ENCODE assay signal across 8 cellular contexts in the genomic region with DNA sequence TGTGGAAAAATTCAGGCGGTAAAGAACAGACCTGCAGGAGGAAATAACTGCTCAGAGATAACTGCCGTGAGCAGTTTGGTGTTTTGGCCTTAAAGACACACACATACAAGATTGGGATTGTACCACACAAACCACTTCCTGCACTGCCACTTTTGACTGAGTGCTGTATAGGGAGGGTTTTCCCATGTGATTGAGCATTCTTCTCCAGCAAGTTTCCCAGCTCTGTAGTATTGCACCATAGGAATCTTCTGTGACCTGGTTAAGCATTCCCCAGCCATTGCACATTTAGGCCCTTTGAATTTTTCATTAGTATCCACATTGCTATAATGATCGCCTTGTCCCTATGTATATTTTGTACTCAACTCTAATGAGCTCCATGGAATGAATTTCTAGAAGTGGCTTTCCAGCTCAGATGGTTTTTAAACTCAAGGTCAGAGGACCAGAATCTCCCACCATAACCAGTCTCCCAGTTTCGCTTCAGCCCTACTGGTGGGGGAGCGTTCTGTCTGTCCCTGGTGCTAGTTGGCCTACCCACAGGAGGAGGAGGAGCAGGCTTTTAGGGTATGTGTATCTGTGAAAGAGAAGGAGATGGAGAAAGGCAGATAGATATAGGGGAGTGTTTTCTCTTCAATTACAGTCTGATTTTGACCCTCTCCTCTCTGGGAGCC. TPM values are rescaled to one million over a fixed set of nuclear protein-coding genes. Genes with fewer than 3 reads are reported as not detected.
DNase-seq lines count a peak whose midpoint lies in the region; ATAC-seq lines count a peak whose summit lies in the region.

No MANE protein-coding gene starts in this region.

- intact Hi-C loops in activated T-helper 1 cell treated with anti-CD3 and anti-CD28 coated beads, Interleukin-12 subunit alpha, Interleukin-12 subunit beta, Interleukin-2, Interleukin-4 antibody, amounts not matched to agents 30 ng/mL and 10 ng/mL and 1 ng/mL, durations not matched to agents 14 hours and 24 hours and 36 hours (cut with micrococcal nuclease), result loop anchor here (1.0 to 2.0 kb wide), 5 partner anchors 9 to 288 kb away; a partner anchor contains a TSS

- no peaks in the 10 kb centered on the region for H3K9me3 Mint-ChIP-seq in activated T-helper 1 cell treated with anti-CD3 and anti-CD28 coated beads, Interleukin-12 subunit alpha, Interleukin-12 subunit beta, Interleukin-2, Interleukin-4 antibody, amounts not matched to agents 30 ng/mL and 10 ng/mL and 1 ng/mL, durations not matched to agents 14 hours and 24 hours and 36 hours

- DNase-seq in HK-2 (ENCODE audit: unreplicated experiment), result peak; percentile 36
- peak; percentile 52 for DNase-seq in activated T-helper 1 cell treated with anti-CD3 and anti-CD28 coated beads, Interleukin-12 subunit alpha, Interleukin-12 subunit beta, Interleukin-2, Interleukin-4 antibody, amounts not matched to agents 30 ng/mL and 10 ng/mL and 1 ng/mL, durations not matched to agents 14 hours and 24 hours and 36 hours (ENCODE audit: low spot score)
- DNase-seq in kidney glomerular epithelial cell (lab: John Stamatoyannopoulos, UW), result peak; percentile 91
- no peak for DNase-seq in NCI-H2107 (lab: John Stamatoyannopoulos, UW)
- DNase-seq in NCI-H2081 treated with DMSO at 0.1 percent for 48 hours (lab: John Stamatoyannopoulos, UW), result no peak
- no peak for DNase-seq in DMS 273 treated with DMSO at 0.1 percent for 48 hours (lab: John Stamatoyannopoulos, UW)

- peak overlapping the region; percentile 82 for H3K4me3 Mint-ChIP-seq in activated T-helper 1 cell treated with anti-CD3 and anti-CD28 coated beads, Interleukin-12 subunit alpha, Interleukin-12 subunit beta, Interleukin-2, Interleukin-4 antibody, amounts not matched to agents 30 ng/mL and 10 ng/mL and 1 ng/mL, durations not matched to agents 14 hours and 24 hours and 36 hours

- ATAC-seq in GM18907 (IDR thresholded peaks at IDR 0.05; ENCODE audit: unreplicated experiment), result peak; percentile 59
- ATAC-seq in GM18517 (IDR thresholded peaks at IDR 0.05; ENCODE audit: unreplicated experiment), result no peak

- H3K36me3 Mint-ChIP-seq in activated T-helper 1 cell treated with anti-CD3 and anti-CD28 coated beads, Interleukin-12 subunit alpha, Interleukin-12 subunit beta, Interleukin-2, Interleukin-4 antibody, amounts not matched to agents 30 ng/mL and 10 ng/mL and 1 ng/mL, durations not matched to agents 14 hours and 24 hours and 36 hours (ENCODE audit: low read depth), result peaks cover 68% of the 10 kb centered on the region

- peaks cover 91% of the 10 kb centered on the region for H3K4me1 Mint-ChIP-seq in activated T-helper 1 cell treated with anti-CD3 and anti-CD28 coated beads, Interleukin-12 subunit alpha, Interleukin-12 subunit beta, Interleukin-2, Interleukin-4 antibody, amounts not matched to agents 30 ng/mL and 10 ng/mL and 1 ng/mL, durations not matched to agents 14 hours and 24 hours and 36 hours (ENCODE audit: low read depth)

- H3K27me3 Mint-ChIP-seq in activated T-helper 1 cell treated with anti-CD3 and anti-CD28 coated beads, Interleukin-12 subunit alpha, Interleukin-12 subunit beta, Interleukin-2, Interleukin-4 antibody, amounts not matched to agents 30 ng/mL and 10 ng/mL and 1 ng/mL, durations not matched to agents 14 hours and 24 hours and 36 hours (ENCODE audit: insufficient read depth), result no peaks in the 10 kb centered on the region

- H3K27ac Mint-ChIP-seq in activated T-helper 1 cell treated with anti-CD3 and anti-CD28 coated beads, Interleukin-12 subunit alpha, Interleukin-12 subunit beta, Interleukin-2, Interleukin-4 antibody, amounts not matched to agents 30 ng/mL and 10 ng/mL and 1 ng/mL, durations not matched to agents 14 hours and 24 hours and 36 hours, result peak overlapping the region; percentile 96

RNA-seq across cellular contexts. Expression of a gene that starts 9.3 kb away (rescaled TPM):
- 499 and 500 TPM in 2 replicates for total RNA-seq in activated T-helper 1 cell treated with anti-CD3 and anti-CD28 coated beads, Interleukin-12 subunit alpha, Interleukin-12 subunit beta, Interleukin-2, Interleukin-4 antibody, amounts not matched to agents 30 ng/mL and 10 ng/mL and 1 ng/mL, durations not matched to agents 14 hours and 24 hours and 36 hours

Comparison
In these comparisons a context has a peak if more than half of its experiments do, and no peak if none do; other contexts are left out.
1. DNase-seq: peak in HK-2 (single experiment), activated T-helper 1 cell treated with anti-CD3 and anti-CD28 coated beads, Interleukin-12 subunit alpha, Interleukin-12 subunit beta, Interleukin-2, Interleukin-4 antibody, amounts not matched to agents 30 ng/mL and 10 ng/mL and 1 ng/mL, durations not matched to agents 14 hours and 24 hours and 36 hours (single experiment) and kidney glomerular epithelial cell (single experiment); none in NCI-H2107 (single experiment), NCI-H2081 treated with DMSO at 0.1 percent for 48 hours (single experiment) and DMS 273 treated with DMSO at 0.1 percent for 48 hours (single experiment).